8 cellular contexts compared by ENCODE assay signal in genomic region chr13:110712081-110712848, GRCh38. TPM values are rescaled to one million over a fixed set of nuclear protein-coding genes. Genes with fewer than 3 reads are reported as not detected.
A peak's percentile ranks its signal among the peaks of the same experiment; 100 is the strongest.
DNase-seq lines count a peak whose midpoint lies in the region; TF ChIP-seq lines count a peak whose summit lies in the region.

No MANE protein-coding gene starts in this region.

- H3K79me2 ChIP-seq in neural cell (replicated peaks; ENCODE audit: insufficient read depth, low read length), result peaks cover 32% of the 10 kb centered on the region

- peak; percentile 84 for DNase-seq in EL
- peak; percentile 80 for DNase-seq in GOT3 (lab: John Stamatoyannopoulos, UW)
- DNase-seq in LoVo (ENCODE audit: low spot score), result peak; percentile 88
- peak; percentile 93 to 95 for DNase-seq in SHP77 (lab: John Stamatoyannopoulos, UW)
- peak; percentile 86 for DNase-seq in activated gamma-delta T cell treated with anti-CD3 and anti-CD28 coated beads, Interleukin-2, amount 50 U/mL, for 16 hours (ENCODE audit: low read depth)
- peak; percentile 81 for DNase-seq in fibroblast of villous mesenchyme (ENCODE audit: low read depth)
- DNase-seq in stomach, result peak; percentile 89

- H3F3A ChIP-seq in neural cell (ENCODE audit: insufficient read depth, low read length, poor library complexity, severe bottlenecking), result peaks cover 6% of the 10 kb centered on the region

- H3K4me3 ChIP-seq in fibroblast of villous mesenchyme (ENCODE audit: low read depth, low read length) (peak overlapping the region; percentile 87), neural cell (ENCODE audit: low read length) (peak overlapping the region; percentile 93), stomach (peak overlapping the region; percentile 62 to 95 (median 86))

- intact Hi-C loops in stomach (cut with DNase I; ENCODE audit: low total_unique reads), result no loop called here

- H3K27ac ChIP-seq in neural cell (ENCODE audit: low read length) (peak overlapping the region; percentile 100), stomach (peak overlapping the region; percentile 95 to 100 (median 100))

- H4K20me1 ChIP-seq in neural cell (ENCODE audit: insufficient read depth), result peaks cover 3% of the 10 kb centered on the region

- peak in 2 of 4 donors; percentile 42 to 85 for TF ChIP-seq POLR2A in stomach (IDR thresholded peaks at IDR 0.05)

- peak overlapping the region; percentile 67 for H2AFZ ChIP-seq in neural cell (ENCODE audit: low read depth, low read length)

- H3K9me3 ChIP-seq in neural cell (ENCODE audit: low read length) (no peaks in the 10 kb centered on the region), stomach (no peaks in the 10 kb centered on the region)

- no peaks in the 10 kb centered on the region for H3K36me3 ChIP-seq in neural cell (ENCODE audit: insufficient read depth, low read length)
- H3K36me3 ChIP-seq in stomach, result no peaks in the 10 kb centered on the region

- 0% methylated on average over 22 to 57 of the region's 58 CpGs for whole genome bisulfite sequencing in stomach, 5 donors

- TF ChIP-seq CTCF in fibroblast of villous mesenchyme (IDR thresholded peaks at IDR 0.05; ENCODE audit: insufficient read depth, low read depth, low read length) (no peak), neural cell (IDR thresholded peaks at IDR 0.05; ENCODE audit: poor library complexity, severe bottlenecking) (no peak), stomach (IDR thresholded peaks at IDR 0.05) (no peak)

- H3K9me2 ChIP-seq in neural cell (ENCODE audit: insufficient read depth, low read length), result no peaks in the 10 kb centered on the region

- TF ChIP-seq EP300 in neural cell (conservative IDR thresholded peaks at IDR 0.05; ENCODE audit: poor library complexity, severe bottlenecking) (peak; percentile 37), stomach (IDR thresholded peaks at IDR 0.05) (no peak)

- no peak for TF ChIP-seq RAD21 in neural cell (conservative IDR thresholded peaks at IDR 0.05)

- peak overlapping the region; percentile 89 for H3K4me2 ChIP-seq in neural cell (ENCODE audit: low read length)

- H3K4me1 ChIP-seq in stomach, result peaks cover 16 to 24% (median 20%) of the 10 kb centered on the region in 4 donors

- H3K27me3 ChIP-seq in neural cell (ENCODE audit: insufficient read depth, low read depth, low read length) (no peaks in the 10 kb centered on the region), stomach (no peaks in the 10 kb centered on the region)

- H3K9ac ChIP-seq in neural cell (ENCODE audit: low read length), result peak overlapping the region; percentile 100

TF ChIP-seq in neural cell, 6 proteins besides CTCF, POLR2A, EP300 and RAD21:
- TF ChIP-seq POLR2AphosphoS5 (IDR thresholded peaks at IDR 0.05), result peak; percentile 80
- TF ChIP-seq TAF1 (IDR thresholded peaks at IDR 0.05; ENCODE audit: low read depth), result no peak
- no peak for TF ChIP-seq EZH2 (IDR thresholded peaks at IDR 0.05; ENCODE audit: borderline replicate concordance, insufficient read depth, low read length, poor library complexity, severe bottlenecking)
- no peak for TF ChIP-seq REST (IDR thresholded peaks at IDR 0.05; ENCODE audit: borderline replicate concordance)
- peak; percentile 80 for TF ChIP-seq MXI1 (conservative IDR thresholded peaks at IDR 0.05; ENCODE audit: poor library complexity, severe bottlenecking)
TF ChIP-seq in neural cell: peak in this region for 2.

RNA-seq across cellular contexts. Expression of gene ING1, which starts 1.2 kb away (rescaled TPM):
- total RNA-seq in fibroblast of villous mesenchyme (8.1 and 8.2 TPM in 2 replicates), stomach (10 to 100 TPM in 3 of 5 donors, 1 to 10 TPM in 2; 6.4 to 88.9 (median 12.9) TPM)
- polyA plus RNA-seq in neural cell (23.2 and 28.5 TPM in 2 replicates), stomach (1 to 10 TPM; 6.7 to 7.7 (median 7.0) TPM)
- polyA minus RNA-seq in neural cell, result 35.3 and 39.5 TPM in 2 replicates

RNA-seq across cellular contexts. Expression of gene CARS2, which starts 6.3 kb away (rescaled TPM):
- total RNA-seq in fibroblast of villous mesenchyme (85.4 and 107 TPM in 2 replicates), stomach (100 to 1,000 TPM in 1 of 5 donors, 10 to 100 TPM in 4; 59.4 to 247 (median 70.0) TPM)
- polyA plus RNA-seq in neural cell (92.2 and 93.1 TPM in 2 replicates), stomach (10 to 100 TPM; 49.3 to 87.2 (median 81.4) TPM)
- polyA minus RNA-seq in neural cell, result 47.0 and 49.4 TPM in 2 replicates

Comparison
In these comparisons a context has a peak if more than half of its experiments do, and no peak if none do; other contexts are left out.
1. Peak in every context shown above with its lines: DNase-seq, H3K4me3 ChIP-seq and H3K27ac ChIP-seq.